2 cellular contexts compared by ENCODE assay signal in the genomic region with DNA sequence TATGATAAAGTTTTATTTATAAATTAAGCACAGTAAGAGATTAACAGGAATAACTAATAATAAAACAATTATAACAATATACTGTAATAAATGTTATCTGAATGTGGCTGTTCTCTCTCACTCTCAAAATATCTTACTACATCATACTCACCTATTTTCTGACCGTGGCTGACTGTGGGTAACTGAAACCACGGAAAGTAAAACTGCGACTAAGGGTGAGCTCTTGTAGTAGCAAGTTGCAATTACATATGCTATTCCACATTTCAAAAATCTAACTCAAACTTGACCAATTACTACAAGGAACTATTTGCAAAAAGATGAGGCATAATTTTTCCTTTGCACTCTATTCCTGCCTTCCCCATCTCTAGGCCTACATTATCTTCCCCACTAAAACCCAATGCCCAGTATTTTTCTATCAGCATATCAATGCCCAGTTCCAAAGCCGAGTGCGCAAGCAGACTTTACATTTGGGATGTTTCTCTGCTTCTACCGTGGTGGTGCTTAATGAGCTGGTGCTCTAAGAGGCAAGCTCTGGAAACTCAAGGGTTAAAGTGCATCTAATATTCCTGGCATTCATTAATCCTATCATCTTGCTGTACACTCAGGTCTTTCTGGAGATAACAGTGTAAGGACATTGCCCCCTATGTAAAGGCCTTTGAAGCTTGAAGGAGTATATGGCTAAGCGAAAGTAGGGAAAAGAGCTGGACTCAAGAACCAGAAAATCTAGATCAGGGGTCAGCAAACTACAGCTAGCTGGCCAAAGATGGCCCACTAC.
TF ChIP-seq lines count a peak whose summit lies in the region.

No MANE protein-coding gene starts in this region.

TF ChIP-seq in A549, 52 proteins besides CTCF, POLR2A, EP300 and RAD21 (continued from another document):
- TF ChIP-seq ZFP36 (IDR thresholded peaks at IDR 0.05; ENCODE audit: borderline replicate concordance, partially characterized antibody), result no peak
- no peak for TF ChIP-seq JUNB (IDR thresholded peaks at IDR 0.05)
- no peak for TF ChIP-seq FOSB (CRISPR knock-in tag; IDR thresholded peaks at IDR 0.05)
- no peak for TF ChIP-seq EHF (CRISPR knock-in tag; IDR thresholded peaks at IDR 0.05)
- TF ChIP-seq RARB (CRISPR knock-in tag; IDR thresholded peaks at IDR 0.05), result no peak
TF ChIP-seq in A549: peak in this region for 0.

TF ChIP-seq in WTC11, 78 proteins besides CTCF, POLR2A, EP300 and RAD21 (continued from another document):
- TF ChIP-seq ERG (CRISPR knock-in tag; IDR thresholded peaks at IDR 0.05) (no peak), PRDM15 (CRISPR knock-in tag; IDR thresholded peaks at IDR 0.05) (no peak), MXD4 (CRISPR knock-in tag; IDR thresholded peaks at IDR 0.05; ENCODE audit: borderline replicate concordance) (no peak), ARID4B (CRISPR knock-in tag; IDR thresholded peaks at IDR 0.05; ENCODE audit: borderline replicate concordance) (no peak), GABPB1 (CRISPR knock-in tag; IDR thresholded peaks at IDR 0.05) (no peak), NR1H2 (CRISPR knock-in tag; IDR thresholded peaks at IDR 0.05) (no peak), TP53 (CRISPR knock-in tag; IDR thresholded peaks at IDR 0.05) (no peak), KAT7 (CRISPR knock-in tag; IDR thresholded peaks at IDR 0.05; ENCODE audit: borderline replicate concordance) (no peak), ZNF263 (CRISPR knock-in tag; IDR thresholded peaks at IDR 0.05; ENCODE audit: low read depth) (no peak), ELF4 (CRISPR knock-in tag; IDR thresholded peaks at IDR 0.05; ENCODE audit: low read depth) (no peak), IRF2 (CRISPR knock-in tag; IDR thresholded peaks at IDR 0.05; ENCODE audit: borderline replicate concordance, low read depth) (no peak), CREB1 (CRISPR knock-in tag; IDR thresholded peaks at IDR 0.05) (no peak)
- TF ChIP-seq, protein P1, sequence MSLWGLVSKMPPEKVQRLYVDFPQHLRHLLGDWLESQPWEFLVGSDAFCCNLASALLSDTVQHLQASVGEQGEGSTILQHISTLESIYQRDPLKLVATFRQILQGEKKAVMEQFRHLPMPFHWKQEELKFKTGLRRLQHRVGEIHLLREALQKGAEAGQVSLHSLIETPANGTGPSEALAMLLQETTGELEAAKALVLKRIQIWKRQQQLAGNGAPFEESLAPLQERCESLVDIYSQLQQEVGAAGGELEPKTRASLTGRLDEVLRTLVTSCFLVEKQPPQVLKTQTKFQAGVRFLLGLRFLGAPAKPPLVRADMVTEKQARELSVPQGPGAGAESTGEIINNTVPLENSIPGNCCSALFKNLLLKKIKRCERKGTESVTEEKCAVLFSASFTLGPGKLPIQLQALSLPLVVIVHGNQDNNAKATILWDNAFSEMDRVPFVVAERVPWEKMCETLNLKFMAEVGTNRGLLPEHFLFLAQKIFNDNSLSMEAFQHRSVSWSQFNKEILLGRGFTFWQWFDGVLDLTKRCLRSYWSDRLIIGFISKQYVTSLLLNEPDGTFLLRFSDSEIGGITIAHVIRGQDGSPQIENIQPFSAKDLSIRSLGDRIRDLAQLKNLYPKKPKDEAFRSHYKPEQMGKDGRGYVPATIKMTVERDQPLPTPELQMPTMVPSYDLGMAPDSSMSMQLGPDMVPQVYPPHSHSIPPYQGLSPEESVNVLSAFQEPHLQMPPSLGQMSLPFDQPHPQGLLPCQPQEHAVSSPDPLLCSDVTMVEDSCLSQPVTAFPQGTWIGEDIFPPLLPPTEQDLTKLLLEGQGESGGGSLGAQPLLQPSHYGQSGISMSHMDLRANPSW (CRISPR knock-in tag; conservative IDR thresholded peaks at IDR 0.05; ENCODE audit: low read depth), result no peak
